Comparison of ENCODE assay signal across 22 cellular contexts in genomic region chr18:45854036-45854586, GRCh38. TPM values are rescaled to one million over a fixed set of nuclear protein-coding genes. Genes with fewer than 3 reads are reported as not detected.
DNase-seq lines count a peak whose midpoint lies in the region; ATAC-seq and TF ChIP-seq lines count a peak whose summit lies in the region.
"Had no signal": no experiment of that assay in that cellular context is flagged by ENCODE, and none has a peak within 500 bp of the region (broad histone marks: within the 10 kb centered on the region; RNA-seq: fewer than 3 reads in every experiment).

No MANE protein-coding gene starts in this region.

- H3K9me3 ChIP-seq in Caco-2 = no peaks in the 10 kb centered on the region
- H3K9me3 ChIP-seq: BLaER1 had no signal

- DNase-seq in natural killer cell treated with Interleukin-12 subunit alpha and Interleukin-12 subunit beta and Interleukin-15 and Interleukin-18, amount 100 ng/mL, for 72 hours (ENCODE audit: low spot score) = no peak
- DNase-seq in natural killer cell = no peak
- peak; percentile 83 for DNase-seq in NCI-H82 (lab: John Stamatoyannopoulos, UW)
- DNase-seq in effector memory CD8-positive, alpha-beta T cell = no peak
- DNase-seq in activated CD4-positive, alpha-beta memory T cell treated with anti-CD3 and anti-CD28 coated beads for 36 hours = no peak
- DNase-seq in Caco-2 = no peak
- DNase-seq in NCI-H345 (lab: John Stamatoyannopoulos, UW) = no peak
- DNase-seq: CD4-positive, CD25-positive, alpha-beta regulatory T cell; GM23248; H9; Karpas-422; NCI-H1105; NCI-H1436 treated with DMSO at 0.1 percent for 48 hours; NCI-H2029; NCI-H510A; NCI-H774; SHP77 had no signal

- peaks cover 25% of the 10 kb centered on the region for H3K36me3 Mint-ChIP-seq in natural killer cell treated with Interleukin-12 subunit alpha and Interleukin-12 subunit beta and Interleukin-15 and Interleukin-18, amount 100 ng/mL, for 72 hours
- H3K36me3 Mint-ChIP-seq in natural killer cell (peaks cover 27% of the 10 kb centered on the region), Caco-2 (ENCODE audit: insufficient read depth, unreplicated experiment) (peaks cover 6% of the 10 kb centered on the region)
- H3K36me3 Mint-ChIP-seq in effector memory CD8-positive, alpha-beta T cell (ENCODE audit: insufficient read depth) = peaks cover 72% of the 10 kb centered on the region
- H3K36me3 Mint-ChIP-seq in activated CD4-positive, alpha-beta memory T cell treated with anti-CD3 and anti-CD28 coated beads for 36 hours = peaks cover 22% of the 10 kb centered on the region

- H3K27ac Mint-ChIP-seq in natural killer cell treated with Interleukin-12 subunit alpha and Interleukin-12 subunit beta and Interleukin-15 and Interleukin-18, amount 100 ng/mL, for 72 hours = peak overlapping the region; percentile 40 to 57
- no peak overlapping the region for H3K27ac Mint-ChIP-seq in natural killer cell
- H3K27ac Mint-ChIP-seq in effector memory CD8-positive, alpha-beta T cell = peak overlapping the region; percentile 16 to 62
- H3K27ac Mint-ChIP-seq in activated CD4-positive, alpha-beta memory T cell treated with anti-CD3 and anti-CD28 coated beads for 36 hours = no peak overlapping the region
- H3K27ac Mint-ChIP-seq in Caco-2 (ENCODE audit: unreplicated experiment) = no peak overlapping the region

- H3K4me3 ChIP-seq in Caco-2 (ENCODE audit: low read depth, low read length) = no peak overlapping the region
- H3K4me3 ChIP-seq: BLaER1, GM23248 had no signal

- H3K4me1 ChIP-seq in Caco-2 = no peaks in the 10 kb centered on the region

- H3K9me3 Mint-ChIP-seq in natural killer cell treated with Interleukin-12 subunit alpha and Interleukin-12 subunit beta and Interleukin-15 and Interleukin-18, amount 100 ng/mL, for 72 hours = no peaks in the 10 kb centered on the region
- no peaks in the 10 kb centered on the region for H3K9me3 Mint-ChIP-seq in natural killer cell
- no peaks in the 10 kb centered on the region for H3K9me3 Mint-ChIP-seq in effector memory CD8-positive, alpha-beta T cell
- no peaks in the 10 kb centered on the region for H3K9me3 Mint-ChIP-seq in activated CD4-positive, alpha-beta memory T cell treated with anti-CD3 and anti-CD28 coated beads for 36 hours
- no peaks in the 10 kb centered on the region for H3K9me3 Mint-ChIP-seq in Caco-2 (ENCODE audit: unreplicated experiment)
- H3K9me3 Mint-ChIP-seq: CD4-positive, CD25-positive, alpha-beta regulatory T cell; H9 had no signal

- intact Hi-C loops in natural killer cell (cut with micrococcal nuclease) (no loop called here), Caco-2 (cut with micrococcal nuclease; ENCODE audit: unreplicated experiment) (no loop called here)
- intact Hi-C loops in activated CD4-positive, alpha-beta memory T cell treated with anti-CD3 and anti-CD28 coated beads for 36 hours (cut with micrococcal nuclease) = no loop called here

- CTCF ChIA-PET in activated CD4-positive, alpha-beta memory T cell treated with anti-CD3 and anti-CD28 coated beads for 36 hours (lab: Charles Lee) = no interaction called here
- CTCF ChIA-PET in Caco-2 (lab: Charles Lee) = no interaction called here

- ATAC-seq in natural killer cell treated with Interleukin-12 subunit alpha and Interleukin-12 subunit beta and Interleukin-15 and Interleukin-18, amount 100 ng/mL, for 72 hours = no peak
- no peak for ATAC-seq in natural killer cell
- ATAC-seq in effector memory CD8-positive, alpha-beta T cell (replicated peaks) = no peak
- ATAC-seq: HepG2, Panc1 had no signal

- no peak overlapping the region for H3K4me3 Mint-ChIP-seq in natural killer cell treated with Interleukin-12 subunit alpha and Interleukin-12 subunit beta and Interleukin-15 and Interleukin-18, amount 100 ng/mL, for 72 hours
- H3K4me3 Mint-ChIP-seq in natural killer cell (no peak overlapping the region), Caco-2 (ENCODE audit: unreplicated experiment) (no peak overlapping the region)
- H3K4me3 Mint-ChIP-seq in effector memory CD8-positive, alpha-beta T cell = no peak overlapping the region
- no peak overlapping the region for H3K4me3 Mint-ChIP-seq in activated CD4-positive, alpha-beta memory T cell treated with anti-CD3 and anti-CD28 coated beads for 36 hours
- H3K4me3 Mint-ChIP-seq: CD4-positive, CD25-positive, alpha-beta regulatory T cell; H9 had no signal

- no peaks in the 10 kb centered on the region for H3K27me3 Mint-ChIP-seq in natural killer cell treated with Interleukin-12 subunit alpha and Interleukin-12 subunit beta and Interleukin-15 and Interleukin-18, amount 100 ng/mL, for 72 hours
- H3K27me3 Mint-ChIP-seq in natural killer cell (ENCODE audit: low read depth in 2 of 2) = no peaks in the 10 kb centered on the region
- H3K27me3 Mint-ChIP-seq in effector memory CD8-positive, alpha-beta T cell = no peaks in the 10 kb centered on the region
- H3K27me3 Mint-ChIP-seq in activated CD4-positive, alpha-beta memory T cell treated with anti-CD3 and anti-CD28 coated beads for 36 hours = no peaks in the 10 kb centered on the region
- no peaks in the 10 kb centered on the region for H3K27me3 Mint-ChIP-seq in Caco-2 (ENCODE audit: insufficient read depth, unreplicated experiment)
- H3K27me3 Mint-ChIP-seq: CD4-positive, CD25-positive, alpha-beta regulatory T cell had no signal

- TF ChIP-seq CTCF in natural killer cell (IDR thresholded peaks at IDR 0.05) = no peak
- no peak for TF ChIP-seq CTCF in Caco-2 (IDR thresholded peaks at IDR 0.05; ENCODE audit: insufficient read depth in 1 of 2, low read depth in 1 of 2, low read length in 1 of 2, severe bottlenecking in 1 of 2, unreplicated experiment in 1 of 2)

- peaks cover 6 to 12% of the 10 kb centered on the region in 2 donors for H3K4me1 Mint-ChIP-seq in natural killer cell treated with Interleukin-12 subunit alpha and Interleukin-12 subunit beta and Interleukin-15 and Interleukin-18, amount 100 ng/mL, for 72 hours (ENCODE audit: low read depth in 2 of 2)
- H3K4me1 Mint-ChIP-seq in natural killer cell = peaks cover 0 to 6% of the 10 kb centered on the region in 2 donors
- no peaks in the 10 kb centered on the region for H3K4me1 Mint-ChIP-seq in effector memory CD8-positive, alpha-beta T cell (ENCODE audit: low read depth in 2 of 2)
- H3K4me1 Mint-ChIP-seq in activated CD4-positive, alpha-beta memory T cell treated with anti-CD3 and anti-CD28 coated beads for 36 hours (ENCODE audit: low read depth) = no peaks in the 10 kb centered on the region
- H3K4me1 Mint-ChIP-seq in Caco-2 (ENCODE audit: low read depth, unreplicated experiment) = no peaks in the 10 kb centered on the region

- POLR2A ChIA-PET in activated CD4-positive, alpha-beta memory T cell treated with anti-CD3 and anti-CD28 coated beads for 36 hours (lab: Charles Lee) = no interaction called here
- POLR2A ChIA-PET in Caco-2 (lab: Charles Lee) = no interaction called here

- H3K36me3 ChIP-seq in Caco-2 (ENCODE audit: control insufficient read depth, insufficient read depth, low read length) = no peaks in the 10 kb centered on the region; the same call in 1 of the 2 replicates

- BruUV-seq in Caco-2 (replicated peaks; lab: Mats Ljungman, UMichigan) = no TSS peak

- no peaks in the 10 kb centered on the region for H3K27me3 ChIP-seq in Caco-2 (replicated peaks; ENCODE audit: control insufficient read depth, insufficient read depth, low read length)
- H3K27me3 ChIP-seq: BLaER1 had no signal

RNA-seq across cellular contexts. Expression of gene SIGLEC15, which starts 28.6 kb away (rescaled TPM):
- total RNA-seq in natural killer cell treated with Interleukin-12 subunit alpha and Interleukin-12 subunit beta and Interleukin-15 and Interleukin-18, amount 100 ng/mL, for 72 hours = not detected
- not detected for total RNA-seq in natural killer cell
- not detected for total RNA-seq in activated CD4-positive, alpha-beta memory T cell treated with anti-CD3 and anti-CD28 coated beads for 36 hours
- not detected in 2 replicates for total RNA-seq in Caco-2 (2022)
- total RNA-seq: CD4-positive, CD25-positive, alpha-beta regulatory T cell; HepG2; OCI-LY7; SK-MEL-5 had no signal

Comparison
In these comparisons a context has a peak if more than half of its experiments do, and no peak if none do; other contexts are left out.
1. H3K27ac Mint-ChIP-seq: peak in natural killer cell treated with Interleukin-12 subunit alpha and Interleukin-12 subunit beta and Interleukin-15 and Interleukin-18, amount 100 ng/mL, for 72 hours (2 of 2) and effector memory CD8-positive, alpha-beta T cell (2 of 2); none in natural killer cell (0 of 2), activated CD4-positive, alpha-beta memory T cell treated with anti-CD3 and anti-CD28 coated beads for 36 hours (single experiment) and Caco-2 (single experiment).